In genomic region chr18:7749510-7749981, GRCh38 we compare ENCODE assay signal across 16 cellular contexts.
DNase-seq lines count a peak whose midpoint lies in the region; ATAC-seq and TF ChIP-seq lines count a peak whose summit lies in the region.
"Had no signal": no experiment of that assay in that cellular context is flagged by ENCODE, and none has a peak within 500 bp of the region (broad histone marks: within the 10 kb centered on the region; RNA-seq: fewer than 3 reads in every experiment).

No MANE protein-coding gene starts in this region.

- H4K20me1 ChIP-seq in hepatocyte (ENCODE audit: insufficient read depth, poor library complexity, severe bottlenecking): no peaks in the 10 kb centered on the region

- peaks cover 4% of the 10 kb centered on the region for H3K9me3 Mint-ChIP-seq in activated CD4-positive, alpha-beta T cell treated with anti-CD3 and anti-CD28 coated beads, Interleukin-2, amount 10 ng/mL, durations not matched to agents 24 days and 14 days

- H3K79me2 ChIP-seq in hepatocyte: peaks cover 51% of the 10 kb centered on the region

- POLR2A ChIA-PET in HEK293 (lab: Yijun Ruan, JAX): no interaction called here

- CTCF ChIA-PET in HEK293 (lab: Yijun Ruan, JAX): interaction anchor here (1.1 kb wide), 1 partner anchor 182 kb away, joined by 3 read pairs; the partner anchor contains the start of gene PTPRM

- H3K4me3 Mint-ChIP-seq in activated CD4-positive, alpha-beta T cell treated with anti-CD3 and anti-CD28 coated beads, Interleukin-2, amount 10 ng/mL, durations not matched to agents 24 days and 14 days: no peak overlapping the region
- H3K4me3 Mint-ChIP-seq: activated B cell treated with CpG ODN at 0.5 μM for 24 hours; stimulated activated naive CD8-positive, alpha-beta T cell treated with anti-CD3 and anti-CD28 coated beads, Interleukin-15, amount 100 ng/mL, for 72 hours had no signal

- H3K27ac Mint-ChIP-seq in activated CD4-positive, alpha-beta T cell treated with anti-CD3 and anti-CD28 coated beads, Interleukin-2, amount 10 ng/mL, durations not matched to agents 24 days and 14 days: no peak overlapping the region
- H3K27ac Mint-ChIP-seq: activated B cell treated with CpG ODN at 0.5 μM for 24 hours; stimulated activated naive CD8-positive, alpha-beta T cell treated with anti-CD3 and anti-CD28 coated beads, Interleukin-15, amount 100 ng/mL, for 72 hours had no signal

- H3K9me3 ChIP-seq in HEK293 (ENCODE audit: control insufficient read depth, insufficient read depth, low read depth, low read length) (no peaks in the 10 kb centered on the region), hepatocyte (ENCODE audit: low read depth) (peaks cover 7% of the 10 kb centered on the region)

- H3K27me3 Mint-ChIP-seq in activated CD4-positive, alpha-beta T cell treated with anti-CD3 and anti-CD28 coated beads, Interleukin-2, amount 10 ng/mL, durations not matched to agents 24 days and 14 days: no peaks in the 10 kb centered on the region
- H3K27me3 Mint-ChIP-seq: activated B cell treated with CpG ODN at 0.5 μM for 24 hours; stimulated activated naive CD8-positive, alpha-beta T cell treated with anti-CD3 and anti-CD28 coated beads, Interleukin-15, amount 100 ng/mL, for 72 hours had no signal

- TF ChIP-seq CTCF in HEK293 (tag by site-specific recombination; IDR thresholded peaks at IDR 0.05) (no peak), hepatocyte (IDR thresholded peaks at IDR 0.05; ENCODE audit: poor library complexity) (no peak)

- H2AFZ ChIP-seq in hepatocyte: no peak overlapping the region

- no peaks in the 10 kb centered on the region for H3K9me2 ChIP-seq in hepatocyte (replicated peaks; ENCODE audit: insufficient read depth)

- H3K4me2 ChIP-seq in hepatocyte: peak overlapping the region; percentile 58

- intact Hi-C loops in sciatic nerve (cut with DNase I): no loop called here
- intact Hi-C loops in activated CD4-positive, alpha-beta T cell treated with anti-CD3 and anti-CD28 coated beads, Interleukin-2, amount 10 ng/mL, durations not matched to agents 24 days and 14 days (cut with micrococcal nuclease): no loop called here

- no peaks in the 10 kb centered on the region for H3K36me3 Mint-ChIP-seq in activated CD4-positive, alpha-beta T cell treated with anti-CD3 and anti-CD28 coated beads, Interleukin-2, amount 10 ng/mL, durations not matched to agents 24 days and 14 days (ENCODE audit: low read depth)

- WGBS in hepatocyte (ENCODE audit: low lambda C conversion rate, missing lambda C conversion rate): 25% methylated on average over 2 of the region's 2 CpGs

- H3K4me1 Mint-ChIP-seq in activated CD4-positive, alpha-beta T cell treated with anti-CD3 and anti-CD28 coated beads, Interleukin-2, amount 10 ng/mL, durations not matched to agents 24 days and 14 days: no peaks in the 10 kb centered on the region
- H3K4me1 Mint-ChIP-seq: activated B cell treated with CpG ODN at 0.5 μM for 24 hours; stimulated activated naive CD8-positive, alpha-beta T cell treated with anti-CD3 and anti-CD28 coated beads, Interleukin-15, amount 100 ng/mL, for 72 hours had no signal

- H3K36me3 ChIP-seq in HEK293 (ENCODE audit: control insufficient read depth in 2 of 2, insufficient read depth in 1 of 2, low read length in 2 of 2) (no peaks in the 10 kb centered on the region; a peak in 1 of 3 replicates), hepatocyte (replicated peaks; ENCODE audit: insufficient read depth, low read depth) (no peaks in the 10 kb centered on the region)
- H3K36me3 ChIP-seq: breast epithelium had no signal

- DNase-seq in caudate nucleus (lab: John Stamatoyannopoulos, UW) (no peak), hepatocyte (ENCODE audit: low spot score) (no peak), sciatic nerve (ENCODE audit: low spot score) (no peak), DMS 273 treated with DMSO at 0.1 percent for 48 hours (lab: John Stamatoyannopoulos, UW) (no peak), DMS114 treated with DMSO at 0.1 percent for 48 hours (lab: John Stamatoyannopoulos, UW; ENCODE audit: unreplicated experiment) (no peak)
- DNase-seq in central memory CD4-positive, alpha-beta T cell: no peak
- no peak for DNase-seq in activated CD4-positive, alpha-beta T cell treated with anti-CD3 and anti-CD28 coated beads, Interleukin-2, amount 10 ng/mL, durations not matched to agents 24 days and 14 days
- DNase-seq: activated B cell treated with CpG ODN at 0.5 μM for 24 hours; activated naive CD4-positive, alpha-beta T cell; KBM-7; midbrain; NCI-H1105; occipital lobe; stimulated activated naive CD8-positive, alpha-beta T cell treated with anti-CD3 and anti-CD28 coated beads, Interleukin-15, amount 100 ng/mL, for 72 hours had no signal

- H3K4me3 ChIP-seq in HEK293 (ENCODE audit: low read depth, low read length): no peak overlapping the region
- no peak overlapping the region for H3K4me3 ChIP-seq in hepatocyte
- H3K4me3 ChIP-seq: breast epithelium had no signal

- peak; percentile 66 for ATAC-seq in sciatic nerve
- ATAC-seq: stimulated activated naive CD8-positive, alpha-beta T cell treated with anti-CD3 and anti-CD28 coated beads, Interleukin-15, amount 100 ng/mL, for 72 hours had no signal

- H3K4me1 ChIP-seq in HEK293 (ENCODE audit: control insufficient read depth, insufficient read depth, low read length) (peaks cover 26% of the 10 kb centered on the region), hepatocyte (ENCODE audit: insufficient read depth) (peaks cover 43% of the 10 kb centered on the region)
- H3K4me1 ChIP-seq: breast epithelium had no signal

- no peaks in the 10 kb centered on the region for H3K27me3 ChIP-seq in hepatocyte
- H3K27me3 ChIP-seq: breast epithelium had no signal

- H3K27ac ChIP-seq in HEK293 (ENCODE audit: extremely low read depth, low read depth, low read length) (peak overlapping the region; percentile 55), caudate nucleus (ENCODE audit: low read depth, low read length) (peak overlapping the region; percentile 20), hepatocyte (peak overlapping the region; percentile 46)
- H3K27ac ChIP-seq: breast epithelium had no signal

TF ChIP-seq in HEK293, 187 proteins besides CTCF, POLR2A, EP300 and RAD21 (continues in another document):
- no peak for TF ChIP-seq ZBTB21 (tag by site-specific recombination; IDR thresholded peaks at IDR 0.05)
- TF ChIP-seq ZNF211 (tag by site-specific recombination; IDR thresholded peaks at IDR 0.05; ENCODE audit: low read depth): no peak
- TF ChIP-seq SP2 (tag by site-specific recombination; IDR thresholded peaks at IDR 0.05): no peak
- no peak for TF ChIP-seq ZBTB44 (tag by site-specific recombination; IDR thresholded peaks at IDR 0.05)
- TF ChIP-seq ZNF654 (tag by site-specific recombination; IDR thresholded peaks at IDR 0.05; ENCODE audit: low read depth): no peak
- TF ChIP-seq PRDM4 (tag by site-specific recombination; IDR thresholded peaks at IDR 0.05): no peak
- no peak for TF ChIP-seq ZNF280C (tag by site-specific recombination; IDR thresholded peaks at IDR 0.05)
- TF ChIP-seq KLF1 (tag by site-specific recombination; IDR thresholded peaks at IDR 0.05): no peak
